ENCODE assay signal across 8 cellular contexts in genomic region chrX:118347131-118347530, GRCh38. TPM values are rescaled to one million over a fixed set of nuclear protein-coding genes. Genes with fewer than 3 reads are reported as not detected.
DNase-seq lines count a peak whose midpoint lies in the region; ATAC-seq and TF ChIP-seq lines count a peak whose summit lies in the region.

No MANE protein-coding gene starts in this region.

- CTCF ChIA-PET in PC-3 (lab: Charles Lee), result interaction anchor here (0.6 kb wide), 1 partner anchor 1122 kb away, joined by 4 read pairs; no protein-coding TSS in a partner anchor

- BruUV-seq in PC-3 (replicated peaks; lab: Mats Ljungman, UMichigan), result no TSS peak

- peak overlapping the region; percentile 99 for H3K4me3 Mint-ChIP-seq in dendritic cell treated with granulocyte-macrophage colony-stimulating factor and Interleukin-4, amounts not matched to agents 40 ng/mL and 50 ng/mL, for 4 days

- peak overlapping the region; percentile 98 for H3K27ac Mint-ChIP-seq in dendritic cell treated with granulocyte-macrophage colony-stimulating factor and Interleukin-4, amounts not matched to agents 40 ng/mL and 50 ng/mL, for 4 days

- H3K36me3 ChIP-seq in PC-3 (ENCODE audit: low read depth, low read length) (no peaks in the 10 kb centered on the region), muscle layer of duodenum (ENCODE audit: control insufficient read depth in 1 of 2, insufficient read depth in 2 of 2, low read length in 2 of 2) (peaks cover 0 to 9% of the 10 kb centered on the region in 2 donors)

- H3K9me3 ChIP-seq in PC-3 (ENCODE audit: low read length), result no peaks in the 10 kb centered on the region
- no peaks in the 10 kb centered on the region for H3K9me3 ChIP-seq in muscle layer of duodenum (ENCODE audit: control insufficient read depth in 1 of 2, low read length in 2 of 2)

- no peaks in the 10 kb centered on the region for H3K27me3 Mint-ChIP-seq in dendritic cell treated with granulocyte-macrophage colony-stimulating factor and Interleukin-4, amounts not matched to agents 40 ng/mL and 50 ng/mL, for 4 days

- POLR2A ChIA-PET in PC-3 (lab: Charles Lee; ENCODE audit: unreplicated experiment), result no interaction called here

- H3K4me2 ChIP-seq in PC-3 (ENCODE audit: low read length), result peak overlapping the region; percentile 92

- ATAC-seq in PC-3 (peak; percentile 11), HG02870 (IDR thresholded peaks at IDR 0.05; ENCODE audit: unreplicated experiment) (no peak), GM19328 (IDR thresholded peaks at IDR 0.05; ENCODE audit: unreplicated experiment) (no peak)

- no peaks in the 10 kb centered on the region for H3F3A ChIP-seq in PC-3 (ENCODE audit: low read length, unreplicated experiment)

- peak overlapping the region; percentile 98 for H3K9ac ChIP-seq in PC-3 (ENCODE audit: low read length)

- H3K4me1 Mint-ChIP-seq in dendritic cell treated with granulocyte-macrophage colony-stimulating factor and Interleukin-4, amounts not matched to agents 40 ng/mL and 50 ng/mL, for 4 days (ENCODE audit: low read depth), result peaks cover 19% of the 10 kb centered on the region

- DNase-seq in NOMO-1 treated with DMSO at 0.1 percent for 48 hours (lab: John Stamatoyannopoulos, UW; ENCODE audit: unreplicated experiment) (peak; percentile 11), NOMO-1 treated with dmso at 0.1 percent for 144 hours (lab: John Stamatoyannopoulos, UW; ENCODE audit: unreplicated experiment) (no peak), PC-3 (peak; percentile 47), NCI-H510A (lab: John Stamatoyannopoulos, UW) (no peak)

- peaks cover 11% of the 10 kb centered on the region for H3K36me3 Mint-ChIP-seq in dendritic cell treated with granulocyte-macrophage colony-stimulating factor and Interleukin-4, amounts not matched to agents 40 ng/mL and 50 ng/mL, for 4 days (ENCODE audit: low read depth)

- H3K27ac ChIP-seq in PC-3 (ENCODE audit: low read length) (peak overlapping the region; percentile 100), muscle layer of duodenum (ENCODE audit: low read length) (peak overlapping the region; percentile 89)

- H3K79me2 ChIP-seq in PC-3 (ENCODE audit: low read length), result peaks cover 60% of the 10 kb centered on the region

- TF ChIP-seq CTCF in PC-3 (conservative IDR thresholded peaks at IDR 0.05; ENCODE audit: low read depth, low read length), result no peak

- H3K27me3 ChIP-seq in PC-3 (ENCODE audit: low read length), result no peaks in the 10 kb centered on the region
- no peaks in the 10 kb centered on the region for H3K27me3 ChIP-seq in muscle layer of duodenum (ENCODE audit: low read depth, low read length)

- intact Hi-C loops in PC-3 (cut with micrococcal nuclease), result loop anchor here (2.0 to 5.0 kb wide), 2 partner anchors 14 to 355 kb away; no protein-coding TSS in a partner anchor
- intact Hi-C loops in dendritic cell treated with granulocyte-macrophage colony-stimulating factor and Interleukin-4, amounts not matched to agents 40 ng/mL and 50 ng/mL, for 4 days (cut with micrococcal nuclease), result no loop called here

- H3K9me2 ChIP-seq in PC-3 (replicated peaks; ENCODE audit: low read length), result no peaks in the 10 kb centered on the region

- no peaks in the 10 kb centered on the region for H3K9me3 Mint-ChIP-seq in dendritic cell treated with granulocyte-macrophage colony-stimulating factor and Interleukin-4, amounts not matched to agents 40 ng/mL and 50 ng/mL, for 4 days

- peak overlapping the region; percentile 96 for H3K4me3 ChIP-seq in PC-3 (ENCODE audit: low read length)
- peak overlapping the region; percentile 75 to 91 for H3K4me3 ChIP-seq in muscle layer of duodenum (ENCODE audit: low read depth in 1 of 2, low read length in 2 of 2)

- peaks cover 25% of the 10 kb centered on the region for H3K4me1 ChIP-seq in PC-3 (ENCODE audit: insufficient read depth, low read length)
- peaks cover 0 to 7% of the 10 kb centered on the region in 2 donors for H3K4me1 ChIP-seq in muscle layer of duodenum (ENCODE audit: control insufficient read depth in 1 of 2, insufficient read depth in 2 of 2, low read length in 2 of 2)

- peak overlapping the region; percentile 90; the same call in 1 of the 2 replicates for H2AFZ ChIP-seq in PC-3 (ENCODE audit: low read length)

- H4K20me1 ChIP-seq in PC-3 (ENCODE audit: low read length), result peaks cover 28% of the 10 kb centered on the region

RNA-seq across cellular contexts. Expression of gene WDR44, which starts 1.2 kb away (rescaled TPM):
- 10.5 and 16.2 TPM in 2 replicates for total RNA-seq in PC-3 (2014; rRNA removed)

Comparison
In these comparisons a context has a peak if more than half of its experiments do, and no peak if none do; other contexts are left out.
1. DNase-seq: peak in NOMO-1 treated with DMSO at 0.1 percent for 48 hours (single experiment) and PC-3 (single experiment); none in NOMO-1 treated with dmso at 0.1 percent for 144 hours (single experiment) and NCI-H510A (single experiment).